In the genomic region with DNA sequence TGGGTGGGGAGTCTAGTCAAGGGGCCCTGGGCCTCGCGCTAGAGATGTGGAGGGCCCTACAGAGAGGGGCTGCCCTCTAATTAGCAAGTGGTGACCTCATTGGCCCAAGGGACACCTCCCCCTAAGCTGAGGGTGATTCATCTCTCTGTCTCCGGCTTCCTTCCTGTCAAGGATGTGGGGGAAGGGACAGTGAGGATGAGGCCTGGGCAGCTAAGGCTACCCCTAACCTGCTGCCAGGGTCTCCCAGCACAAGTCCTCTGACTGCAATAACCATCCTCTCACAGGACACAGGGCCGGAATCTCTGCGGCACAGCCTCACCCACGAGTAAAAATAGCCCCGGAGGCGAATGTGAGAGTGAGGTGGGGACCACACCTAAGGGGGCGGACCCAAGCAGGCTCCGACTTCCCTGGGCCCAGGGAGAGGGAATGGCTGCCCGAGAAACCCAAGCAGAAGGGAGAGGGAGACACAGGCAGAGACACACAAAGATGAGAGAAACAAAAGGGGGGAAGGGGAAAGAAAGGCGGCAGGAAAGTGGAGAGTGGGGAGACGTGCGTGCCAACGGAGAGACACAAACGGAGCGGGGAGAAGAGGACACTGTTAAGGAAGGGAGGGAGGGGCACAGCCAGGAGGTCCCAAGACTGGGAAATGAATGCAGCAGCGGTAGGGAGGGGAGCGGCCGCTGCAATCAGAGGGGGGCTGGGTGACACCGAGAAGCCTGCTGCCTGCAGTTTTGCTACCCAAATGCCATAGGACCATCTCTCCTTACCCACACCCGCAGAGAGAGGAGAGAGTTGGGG, we compare ENCODE assay signal across 8 cellular contexts.
DNase-seq lines count a peak whose midpoint lies in the region; ATAC-seq and TF ChIP-seq lines count a peak whose summit lies in the region.

No MANE protein-coding gene starts in this region.

- H3K27me3 ChIP-seq in OCI-LY3 (ENCODE audit: low read depth, low read length) = no peaks in the 10 kb centered on the region
- no peaks in the 10 kb centered on the region for H3K27me3 ChIP-seq in neuron (ENCODE audit: insufficient read depth, low read length)

- peak overlapping the region; percentile 98 for H3K4me2 ChIP-seq in OCI-LY3 (ENCODE audit: low read length)

- TF ChIP-seq CTCF in AG10803 (conservative IDR thresholded peaks at IDR 0.05; ENCODE audit: low read length) (no peak), OCI-LY3 (IDR thresholded peaks at IDR 0.05; ENCODE audit: low read depth, low read length) (no peak)

- peak overlapping the region; percentile 99 for H3K9ac ChIP-seq in OCI-LY3 (ENCODE audit: low read length)

- H3K4me3 ChIP-seq in AG10803 (ENCODE audit: low read length) = peak overlapping the region; percentile 99
- H3K4me3 ChIP-seq in OCI-LY3 (ENCODE audit: low read length) = peak overlapping the region; percentile 95
- peak overlapping the region; percentile 85 for H3K4me3 ChIP-seq in neuron (ENCODE audit: low read length)

- H3K4me1 ChIP-seq in OCI-LY3 (ENCODE audit: low read length) (peaks cover 34% of the 10 kb centered on the region), neuron (ENCODE audit: insufficient read depth, low read length) (peaks cover 54% of the 10 kb centered on the region)

- H3K36me3 ChIP-seq in OCI-LY3 (replicated peaks; ENCODE audit: low read depth, low read length) (peaks cover 29% of the 10 kb centered on the region), neuron (ENCODE audit: insufficient read depth, low read length) (peaks cover 29% of the 10 kb centered on the region)

- peaks cover 8% of the 10 kb centered on the region for H4K20me1 ChIP-seq in OCI-LY3 (ENCODE audit: insufficient read depth, low read length)

- H2AFZ ChIP-seq in OCI-LY3 (ENCODE audit: low read depth, low read length) (no peak overlapping the region), neuron (ENCODE audit: low read depth, low read length) (no peak overlapping the region)

- H3K79me2 ChIP-seq in OCI-LY3 (ENCODE audit: low read length) = peaks cover 37% of the 10 kb centered on the region

- ATAC-seq in GM19463 (IDR thresholded peaks at IDR 0.05; ENCODE audit: unreplicated experiment) = peak; percentile 29

- H3K27ac ChIP-seq in OCI-LY3 (ENCODE audit: low read length) = peak overlapping the region; percentile 98

- H3K9me3 ChIP-seq in OCI-LY3 (ENCODE audit: insufficient read depth, low read length) (no peaks in the 10 kb centered on the region), neuron (ENCODE audit: low read length) (no peaks in the 10 kb centered on the region)

- peak; percentile 61 for DNase-seq in AG10803 (ENCODE audit: low read depth)
- peak; percentile 71 to 77 for DNase-seq in activated T-cell treated with anti-CD3 and anti-CD28 coated beads, Interleukin-2, amount 50 U/mL, for 48 hours
- peak; percentile 56 for DNase-seq in fibroblast of peridontal ligament (ENCODE audit: extremely low read depth)
- DNase-seq in NCI-H1436 (lab: John Stamatoyannopoulos, UW) = no peak
- no peak for DNase-seq in middle frontal gyrus (ENCODE audit: extremely low spot score, low spot score)

Comparison
In these comparisons a context has a peak if more than half of its experiments do, and no peak if none do; other contexts are left out.
1. DNase-seq: peak in AG10803 (single experiment), activated T-cell treated with anti-CD3 and anti-CD28 coated beads, Interleukin-2, amount 50 U/mL, for 48 hours (2 of 2) and fibroblast of peridontal ligament (single experiment); none in NCI-H1436 (single experiment) and middle frontal gyrus (single experiment).
2. Peak in every context shown above with its lines, with median percentiles within 50 percentile points of each other: H3K4me3 ChIP-seq.